ENCODE assay signal across 1 cellular context in the genomic region with DNA sequence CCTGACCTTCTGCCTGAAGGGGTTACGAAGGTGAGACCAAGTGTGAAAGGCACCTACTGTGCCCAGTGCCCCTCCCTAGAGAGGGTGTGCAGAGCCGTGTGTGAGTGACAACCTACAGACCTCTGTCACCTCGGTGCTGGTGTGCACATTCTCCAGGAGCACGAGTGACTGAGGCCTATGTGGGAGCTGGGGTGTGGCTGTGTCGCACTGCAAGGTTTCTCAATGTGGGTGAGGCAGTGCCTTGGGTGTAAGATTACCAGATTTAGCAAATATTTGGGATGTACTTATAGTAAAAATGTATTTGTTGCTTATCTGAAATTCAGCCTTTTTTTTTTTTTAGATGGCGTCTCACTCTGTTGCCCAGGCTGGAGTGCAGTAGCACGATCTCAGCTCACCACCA.
A peak's percentile ranks its signal among the peaks of the same experiment; 100 is the strongest.
TF ChIP-seq lines count a peak whose summit lies in the region.

No MANE protein-coding gene starts in this region.

TF ChIP-seq in GM12878, 131 proteins besides CTCF, POLR2A, EP300 and RAD21:
- TF ChIP-seq NR2F1 (conservative IDR thresholded peaks at IDR 0.05) (0 out of 2 replicates have a peak, but pooled peaks have one; percentile 10), MXI1 (IDR thresholded peaks at IDR 0.05; ENCODE audit: low read depth, low read length) (no peak), SMC3 (IDR thresholded peaks at IDR 0.05; ENCODE audit: borderline replicate concordance, low read length) (no peak), BRCA1 (IDR thresholded peaks at IDR 0.05; ENCODE audit: low read depth, low read length) (no peak)
- TF ChIP-seq, protein P1, sequence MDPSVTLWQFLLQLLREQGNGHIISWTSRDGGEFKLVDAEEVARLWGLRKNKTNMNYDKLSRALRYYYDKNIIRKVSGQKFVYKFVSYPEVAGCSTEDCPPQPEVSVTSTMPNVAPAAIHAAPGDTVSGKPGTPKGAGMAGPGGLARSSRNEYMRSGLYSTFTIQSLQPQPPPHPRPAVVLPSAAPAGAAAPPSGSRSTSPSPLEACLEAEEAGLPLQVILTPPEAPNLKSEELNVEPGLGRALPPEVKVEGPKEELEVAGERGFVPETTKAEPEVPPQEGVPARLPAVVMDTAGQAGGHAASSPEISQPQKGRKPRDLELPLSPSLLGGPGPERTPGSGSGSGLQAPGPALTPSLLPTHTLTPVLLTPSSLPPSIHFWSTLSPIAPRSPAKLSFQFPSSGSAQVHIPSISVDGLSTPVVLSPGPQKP (IDR thresholded peaks at IDR 0.05; ENCODE audit: low read depth, low read length), result no peak
- TF ChIP-seq, protein P2, sequence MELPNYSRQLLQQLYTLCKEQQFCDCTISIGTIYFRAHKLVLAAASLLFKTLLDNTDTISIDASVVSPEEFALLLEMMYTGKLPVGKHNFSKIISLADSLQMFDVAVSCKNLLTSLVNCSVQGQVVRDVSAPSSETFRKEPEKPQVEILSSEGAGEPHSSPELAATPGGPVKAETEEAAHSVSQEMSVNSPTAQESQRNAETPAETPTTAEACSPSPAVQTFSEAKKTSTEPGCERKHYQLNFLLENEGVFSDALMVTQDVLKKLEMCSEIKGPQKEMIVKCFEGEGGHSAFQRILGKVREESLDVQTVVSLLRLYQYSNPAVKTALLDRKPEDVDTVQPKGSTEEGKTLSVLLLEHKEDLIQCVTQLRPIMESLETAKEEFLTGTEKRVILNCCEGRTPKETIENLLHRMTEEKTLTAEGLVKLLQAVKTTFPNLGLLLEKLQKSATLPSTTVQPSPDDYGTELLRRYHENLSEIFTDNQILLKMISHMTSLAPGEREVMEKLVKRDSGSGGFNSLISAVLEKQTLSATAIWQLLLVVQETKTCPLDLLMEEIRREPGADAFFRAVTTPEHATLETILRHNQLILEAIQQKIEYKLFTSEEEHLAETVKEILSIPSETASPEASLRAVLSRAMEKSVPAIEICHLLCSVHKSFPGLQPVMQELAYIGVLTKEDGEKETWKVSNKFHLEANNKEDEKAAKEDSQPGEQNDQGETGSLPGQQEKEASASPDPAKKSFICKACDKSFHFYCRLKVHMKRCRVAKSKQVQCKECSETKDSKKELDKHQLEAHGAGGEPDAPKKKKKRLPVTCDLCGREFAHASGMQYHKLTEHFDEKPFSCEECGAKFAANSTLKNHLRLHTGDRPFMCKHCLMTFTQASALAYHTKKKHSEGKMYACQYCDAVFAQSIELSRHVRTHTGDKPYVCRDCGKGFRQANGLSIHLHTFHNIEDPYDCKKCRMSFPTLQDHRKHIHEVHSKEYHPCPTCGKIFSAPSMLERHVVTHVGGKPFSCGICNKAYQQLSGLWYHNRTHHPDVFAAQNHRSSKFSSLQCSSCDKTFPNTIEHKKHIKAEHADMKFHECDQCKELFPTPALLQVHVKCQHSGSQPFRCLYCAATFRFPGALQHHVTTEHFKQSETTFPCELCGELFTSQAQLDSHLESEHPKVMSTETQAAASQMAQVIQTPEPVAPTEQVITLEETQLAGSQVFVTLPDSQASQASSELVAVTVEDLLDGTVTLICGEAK (IDR thresholded peaks at IDR 0.05; ENCODE audit: borderline replicate concordance), result no peak
- TF ChIP-seq, protein P3, sequence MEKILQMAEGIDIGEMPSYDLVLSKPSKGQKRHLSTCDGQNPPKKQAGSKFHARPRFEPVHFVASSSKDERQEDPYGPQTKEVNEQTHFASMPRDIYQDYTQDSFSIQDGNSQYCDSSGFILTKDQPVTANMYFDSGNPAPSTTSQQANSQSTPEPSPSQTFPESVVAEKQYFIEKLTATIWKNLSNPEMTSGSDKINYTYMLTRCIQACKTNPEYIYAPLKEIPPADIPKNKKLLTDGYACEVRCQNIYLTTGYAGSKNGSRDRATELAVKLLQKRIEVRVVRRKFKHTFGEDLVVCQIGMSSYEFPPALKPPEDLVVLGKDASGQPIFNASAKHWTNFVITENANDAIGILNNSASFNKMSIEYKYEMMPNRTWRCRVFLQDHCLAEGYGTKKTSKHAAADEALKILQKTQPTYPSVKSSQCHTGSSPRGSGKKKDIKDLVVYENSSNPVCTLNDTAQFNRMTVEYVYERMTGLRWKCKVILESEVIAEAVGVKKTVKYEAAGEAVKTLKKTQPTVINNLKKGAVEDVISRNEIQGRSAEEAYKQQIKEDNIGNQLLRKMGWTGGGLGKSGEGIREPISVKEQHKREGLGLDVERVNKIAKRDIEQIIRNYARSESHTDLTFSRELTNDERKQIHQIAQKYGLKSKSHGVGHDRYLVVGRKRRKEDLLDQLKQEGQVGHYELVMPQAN (conservative IDR thresholded peaks at IDR 0.05), result no peak
